ENCODE assay signal across 8 cellular contexts in genomic region chr2:33291278-33292013, GRCh38.
DNase-seq lines count a peak whose midpoint lies in the region; ATAC-seq and TF ChIP-seq lines count a peak whose summit lies in the region.

No MANE protein-coding gene starts in this region.

- H3K9me3 ChIP-seq in colonic mucosa (no peaks in the 10 kb centered on the region), mesodermal cell (ENCODE audit: control insufficient read depth, low read length) (no peaks in the 10 kb centered on the region)

- no peaks in the 10 kb centered on the region for H3K36me3 ChIP-seq in colonic mucosa
- H3K36me3 ChIP-seq in mesodermal cell (ENCODE audit: control insufficient read depth, insufficient read depth, low read length) = peaks cover 24% of the 10 kb centered on the region

- intact Hi-C loops in colonic mucosa (cut with DNase I) = loop anchor here (10.0 kb wide), 1 partner anchor 517 kb away; no protein-coding TSS in a partner anchor

- no peaks in the 10 kb centered on the region for H3K9me3 Mint-ChIP-seq in activated T-helper 17 cell treated with anti-CD3 and anti-CD28 coated beads, Interleukin-2, amount 50 U/mL, for 72 hours

- no peak overlapping the region for H3K27ac Mint-ChIP-seq in activated T-helper 17 cell treated with anti-CD3 and anti-CD28 coated beads, Interleukin-2, amount 50 U/mL, for 72 hours

- ATAC-seq in activated T-helper 17 cell treated with anti-CD3 and anti-CD28 coated beads, Interleukin-2, amount 50 U/mL, for 72 hours (replicated peaks) = no peak

- CTCF ChIA-PET in AG04449 (lab: Yijun Ruan, JAX) = no interaction called here

- H3K27me3 Mint-ChIP-seq in activated T-helper 17 cell treated with anti-CD3 and anti-CD28 coated beads, Interleukin-2, amount 50 U/mL, for 72 hours = peaks cover 16% of the 10 kb centered on the region

- no peaks in the 10 kb centered on the region for H3K36me3 Mint-ChIP-seq in activated T-helper 17 cell treated with anti-CD3 and anti-CD28 coated beads, Interleukin-2, amount 50 U/mL, for 72 hours (ENCODE audit: low read depth)

- peak overlapping the region in 1 of 2 donors; percentile 7 for H3K9ac ChIP-seq in colonic mucosa (ENCODE audit: low read depth in 2 of 2, low read length in 2 of 2)

- no peak overlapping the region; the same call in 1 of the 2 replicates for H3K4me3 ChIP-seq in AG04449 (ENCODE audit: low read depth, low read length)
- no peak overlapping the region for H3K4me3 ChIP-seq in colonic mucosa
- H3K4me3 ChIP-seq in mesodermal cell (ENCODE audit: extremely low read depth, insufficient read depth, low read length, poor library complexity, severe bottlenecking) = no peak overlapping the region

- DNase-seq in AG04449 (ENCODE audit: low read depth, low spot score) = peak; percentile 89
- peak; percentile 49 to 84 (median 79) for DNase-seq in NCI-H1417 (lab: John Stamatoyannopoulos, UW)
- DNase-seq in colonic mucosa = peak; percentile 22
- no peak for DNase-seq in activated gamma-delta T cell treated with Interleukin-2 at 50 U/mL for 16 hours
- DNase-seq in NOMO-1 (lab: John Stamatoyannopoulos, UW; ENCODE audit: unreplicated experiment in 2 of 2) = no peak
- no peak for DNase-seq in COLO668 (lab: John Stamatoyannopoulos, UW; ENCODE audit: unreplicated experiment)

- H3K4me1 ChIP-seq in colonic mucosa (no peaks in the 10 kb centered on the region), mesodermal cell (ENCODE audit: control insufficient read depth, insufficient read depth, low read length, poor library complexity, severe bottlenecking) (peaks cover 24% of the 10 kb centered on the region)

- H3K27me3 ChIP-seq in colonic mucosa = no peaks in the 10 kb centered on the region

- no peak for TF ChIP-seq CTCF in AG04449 (IDR thresholded peaks at IDR 0.05; ENCODE audit: insufficient read depth, low read length, missing control alignments)
- no peak for TF ChIP-seq CTCF in colonic mucosa (IDR thresholded peaks at IDR 0.05)

- peak overlapping the region; percentile 31 for H3K27ac ChIP-seq in colonic mucosa
- H3K27ac ChIP-seq in mesodermal cell (ENCODE audit: low read depth, low read length, severe bottlenecking) = peak overlapping the region; percentile 82

- H3K4me1 Mint-ChIP-seq in activated T-helper 17 cell treated with anti-CD3 and anti-CD28 coated beads, Interleukin-2, amount 50 U/mL, for 72 hours = no peaks in the 10 kb centered on the region

- H3K4me3 Mint-ChIP-seq in activated T-helper 17 cell treated with anti-CD3 and anti-CD28 coated beads, Interleukin-2, amount 50 U/mL, for 72 hours = no peak overlapping the region

- POLR2A ChIA-PET in AG04449 (lab: Yijun Ruan, JAX) = interaction anchor here (0.6 kb wide), 1 partner anchor 12 kb away, joined by 6 read pairs; no protein-coding TSS in a partner anchor

- WGBS in mesodermal cell (ENCODE audit: insufficient coverage in 2 of 2), 2 experiments = 85 to 90% methylated on average over 6 to 7 of the region's 7 CpGs

Comparison
In these comparisons a context has a peak if more than half of its experiments do, and no peak if none do; other contexts are left out.
1. DNase-seq: peak in AG04449 (single experiment), NCI-H1417 (3 of 3) and colonic mucosa (single experiment); none in activated gamma-delta T cell treated with Interleukin-2 at 50 U/mL for 16 hours (single experiment), NOMO-1 (0 of 2) and COLO668 (single experiment).